ENCODE assay signal across 8 cellular contexts in the genomic region with DNA sequence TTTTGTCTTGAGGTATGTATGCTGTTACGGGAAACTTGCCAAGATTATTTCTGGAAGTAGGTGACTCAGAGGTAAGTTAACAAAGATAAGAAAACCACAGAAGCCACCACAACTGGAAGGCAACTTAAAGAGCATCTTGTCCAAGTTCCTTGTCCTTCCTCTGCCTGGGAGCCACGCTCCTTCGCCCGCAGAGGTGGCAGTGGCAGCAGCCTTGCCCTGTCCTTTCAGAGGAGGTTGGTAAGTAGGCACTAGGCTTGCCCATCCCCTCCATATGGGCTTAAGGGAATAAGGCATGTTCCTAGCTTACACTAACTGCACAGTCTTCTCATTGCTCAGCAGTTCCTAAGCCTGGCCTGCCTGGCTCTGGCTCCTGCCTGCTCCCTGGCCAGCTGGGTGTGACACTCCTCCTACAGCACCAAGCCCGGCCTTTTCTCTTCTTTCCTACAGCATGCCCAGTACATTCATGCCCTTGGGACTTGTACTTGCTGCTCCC. TPM values are rescaled to one million over a fixed set of nuclear protein-coding genes. Genes with fewer than 3 reads are reported as not detected.
A peak's percentile ranks its signal among the peaks of the same experiment; 100 is the strongest.
DNase-seq lines count a peak whose midpoint lies in the region; ATAC-seq and TF ChIP-seq lines count a peak whose summit lies in the region.

No MANE protein-coding gene starts in this region.

- peak; percentile 61 for ATAC-seq in esophagus mucosa

- no peaks in the 10 kb centered on the region for H3K27me3 ChIP-seq in tibial nerve

- H3K27ac ChIP-seq in tibial nerve, result peak overlapping the region in 1 of 4 donors; percentile 47

- H3K4me3 ChIP-seq in retinal pigment epithelial cell (ENCODE audit: low read length), result no peak overlapping the region
- H3K4me3 ChIP-seq in tibial nerve, result no peak overlapping the region

- no peak for TF ChIP-seq POLR2A in tibial nerve (IDR thresholded peaks at IDR 0.05)

- 82 to 89% methylated on average over 5 of the region's 5 CpGs for WGBS in tibial nerve, 2 donors

- in situ Hi-C loops in GM13977 (cut with MboI; ENCODE audit: low pct_unique_long_range_greater_than_20kb, low sequenced_read_pairs, unreplicated experiment), result loop anchor here (25.0 kb wide), 1 partner anchor 519 kb away; no protein-coding TSS in a partner anchor

- TF ChIP-seq EP300 in tibial nerve (IDR thresholded peaks at IDR 0.05), result no peak

- no peaks in the 10 kb centered on the region for H3K36me3 ChIP-seq in tibial nerve

- DNase-seq in GM03348 (ENCODE audit: low spot score) (peak; percentile 79), RPMI8226 (peak; percentile 82), retinal pigment epithelial cell (ENCODE audit: low read depth) (peak; percentile 87), GM13977 (ENCODE audit: low spot score) (no peak), NCI-H2227 (lab: John Stamatoyannopoulos, UW; ENCODE audit: unreplicated experiment) (no peak), NCI-H774 (lab: John Stamatoyannopoulos, UW) (no peak), tibial nerve (ENCODE audit: low spot score in 2 of 2) (no peak)

- no peak for TF ChIP-seq CTCF in retinal pigment epithelial cell (conservative IDR thresholded peaks at IDR 0.05; ENCODE audit: low read depth, low read length)
- TF ChIP-seq CTCF in GM13977 (IDR thresholded peaks at IDR 0.05; ENCODE audit: extremely low read depth, insufficient read depth, missing control alignments), result no peak
- TF ChIP-seq CTCF in tibial nerve (IDR thresholded peaks at IDR 0.05), result no peak

- no peaks in the 10 kb centered on the region for H3K9me3 ChIP-seq in tibial nerve

- H3K4me1 ChIP-seq in tibial nerve, result peaks cover 0 to 45% (median 6%) of the 10 kb centered on the region in 4 donors

RNA-seq across cellular contexts. Expression of gene RAB6B, which starts 48.0 kb away (rescaled TPM):
- 3.3 TPM for total RNA-seq in esophagus mucosa
- 1 to 10 TPM; 1.4 to 3.6 (median 2.0) TPM for total RNA-seq in tibial nerve

Comparison
In these comparisons a context has a peak if more than half of its experiments do, and no peak if none do; other contexts are left out.
1. DNase-seq: peak in GM03348 (single experiment), RPMI8226 (single experiment) and retinal pigment epithelial cell (single experiment); none in GM13977 (single experiment), NCI-H2227 (single experiment), NCI-H774 (single experiment) and tibial nerve (0 of 2).